In genomic region chr22:24592846-24593809, GRCh38 we compare ENCODE assay signal across 1 cellular context.
TF ChIP-seq lines count a peak whose summit lies in the region.

LRRC75B (minus strand) TSS chr22:24593073; CDS start chr22:24593039, 34 bp downstream.

TF ChIP-seq in SK-N-SH, 30 proteins besides CTCF, POLR2A, EP300 and RAD21 (continued from another document):
- TF ChIP-seq REST (IDR thresholded peaks at IDR 0.05; ENCODE audit: low read depth, low read length) = no peak
- peak; percentile 55; the same call in 1 of the 2 replicates for TF ChIP-seq TAF1 (IDR thresholded peaks at IDR 0.05; ENCODE audit: borderline replicate concordance, low read depth, low read length)
- TF ChIP-seq YY1 (IDR thresholded peaks at IDR 0.05; ENCODE audit: low read depth) = no peak
- TF ChIP-seq TEAD4 (IDR thresholded peaks at IDR 0.05; ENCODE audit: borderline replicate concordance, insufficient read depth) = no peak
- TF ChIP-seq RCOR1 (IDR thresholded peaks at IDR 0.05; ENCODE audit: low read length) = no peak
- no peak for TF ChIP-seq ELF1 (IDR thresholded peaks at IDR 0.05)
- TF ChIP-seq GATA2 (CRISPR knock-in tag; IDR thresholded peaks at IDR 0.05) = no peak
- TF ChIP-seq MXI1 (IDR thresholded peaks at IDR 0.05; ENCODE audit: low read depth, low read length) = peak; percentile 34; the same call in 1 of the 2 replicates
- no peak for TF ChIP-seq FOXM1 (IDR thresholded peaks at IDR 0.05; ENCODE audit: low read depth)
- no peak for TF ChIP-seq MEF2A (IDR thresholded peaks at IDR 0.05; ENCODE audit: borderline replicate concordance, low read depth)
- TF ChIP-seq RXRA (IDR thresholded peaks at IDR 0.05; ENCODE audit: borderline replicate concordance, low read depth) = no peak
- no peak for TF ChIP-seq RFX5 (IDR thresholded peaks at IDR 0.05; ENCODE audit: low read length)
- TF ChIP-seq NFIC (IDR thresholded peaks at IDR 0.05; ENCODE audit: borderline replicate concordance) = no peak
- no peak for TF ChIP-seq EZH2phosphoT487 (IDR thresholded peaks at IDR 0.05; ENCODE audit: borderline replicate concordance, low read depth)
- no peak for TF ChIP-seq TCF12 (IDR thresholded peaks at IDR 0.05)
- TF ChIP-seq FOXJ3 (CRISPR knock-in tag; IDR thresholded peaks at IDR 0.05) = no peak
- no peak for TF ChIP-seq SMC3 (IDR thresholded peaks at IDR 0.05; ENCODE audit: low read depth, low read length)
- TF ChIP-seq IRF3 (IDR thresholded peaks at IDR 0.05; ENCODE audit: low read depth, low read length) = no peak
- peak; percentile 76 for TF ChIP-seq POLR2AphosphoS5 (IDR thresholded peaks at IDR 0.05; ENCODE audit: low read depth, low read length)
- no peak for TF ChIP-seq NRF1 (IDR thresholded peaks at IDR 0.05; ENCODE audit: low read depth, low read length)
- TF ChIP-seq USF2 (IDR thresholded peaks at IDR 0.05; ENCODE audit: borderline replicate concordance, low read depth, low read length) = no peak
